ENCODE assay signal across 21 cellular contexts in genomic region chr1:88943221-88943620, GRCh38.
"Had no signal": no experiment of that assay in that cellular context is flagged by ENCODE, and none has a peak within 500 bp of the region (broad histone marks: within the 10 kb centered on the region; RNA-seq: fewer than 3 reads in every experiment).

No MANE protein-coding gene starts in this region.

- H3K4me1 ChIP-seq: upper lobe of left lung had no signal

- H3K27ac ChIP-seq: heart right ventricle, upper lobe of left lung, VCaP had no signal

- H3K4me3 ChIP-seq: heart right ventricle, upper lobe of left lung had no signal

- H3K27me3 Mint-ChIP-seq: activated CD4-positive, alpha-beta T cell treated with anti-CD3 and anti-CD28 coated beads, Interleukin-2, amount 10 ng/mL, durations not matched to agents 24 days and 14 days; activated naive CD8-positive, alpha-beta T cell; T-cell had no signal

- H3K4me3 Mint-ChIP-seq: activated CD4-positive, alpha-beta T cell treated with anti-CD3 and anti-CD28 coated beads, Interleukin-2, amount 10 ng/mL, durations not matched to agents 24 days and 14 days; activated naive CD8-positive, alpha-beta T cell; T-cell; T-helper 2 cell treated with Interferon-gamma antibody and Interleukin-4, amounts not matched to agents 5 μg/mL and 100 μg/mL, for 36 hours had no signal

- H3K9me3 Mint-ChIP-seq: activated CD4-positive, alpha-beta T cell treated with anti-CD3 and anti-CD28 coated beads, Interleukin-2, amount 10 ng/mL, durations not matched to agents 24 days and 14 days; activated T-helper 2 cell treated with anti-CD3 and anti-CD28 coated beads, Interferon-gamma antibody, Interleukin-2, Interleukin-4, amounts not matched to agents 10 μg/mL and 5 μg/mL and 100 μg/mL, durations not matched to agents 14 hours and 24 hours and 36 hours; T-helper 2 cell treated with Interferon-gamma antibody and Interleukin-4, amounts not matched to agents 5 μg/mL and 100 μg/mL, for 36 hours had no signal

- H3K9me3 ChIP-seq: upper lobe of left lung had no signal

- H3K27me3 ChIP-seq: heart right ventricle, upper lobe of left lung had no signal

- ATAC-seq: activated CD4-positive, CD25-positive, alpha-beta regulatory T cell treated with anti-CD3 and anti-CD28 coated beads, Interleukin-2, amount 50 U/mL, for 24 hours; esophagus mucosa; heart right ventricle; left colon; SK-N-SH treated with all-trans-retinoic acid at 6 μM for 48 hours; stimulated activated naive CD8-positive, alpha-beta T cell treated with anti-CD3 and anti-CD28 coated beads, Interleukin-15, Interleukin-2, amounts not matched to agents 100 U/mL and 50 U/mL, for 24 hours; T-cell had no signal

- H3K27ac Mint-ChIP-seq: activated CD4-positive, alpha-beta T cell treated with anti-CD3 and anti-CD28 coated beads, Interleukin-2, amount 10 ng/mL, durations not matched to agents 24 days and 14 days; activated naive CD8-positive, alpha-beta T cell; activated T-helper 2 cell treated with anti-CD3 and anti-CD28 coated beads, Interferon-gamma antibody, Interleukin-2, Interleukin-4, amounts not matched to agents 10 μg/mL and 5 μg/mL and 100 μg/mL, durations not matched to agents 14 hours and 24 hours and 36 hours; T-cell; T-helper 2 cell treated with Interferon-gamma antibody and Interleukin-4, amounts not matched to agents 5 μg/mL and 100 μg/mL, for 36 hours had no signal

- DNase-seq: activated naive CD4-positive, alpha-beta T cell; activated T-cell treated with anti-CD3 and anti-CD28 coated beads, Interleukin-2, amount 50 U/mL, for 1 hour; amniotic stem cell; effector memory CD4-positive, alpha-beta T cell; heart right ventricle; left colon; mesenchymal stem cell; nucleus accumbens; stimulated activated CD4-positive, alpha-beta T cell treated with anti-CD3 and anti-CD28 coated beads, Interleukin-12 subunit alpha, Interleukin-12 subunit beta, amount 100 ng/mL, for 4 hours; stimulated activated CD4-positive, alpha-beta T cell treated with anti-CD3 and anti-CD28 coated beads, Interleukin-4, amount 100 ng/mL, for 4 hours; stimulated activated naive CD8-positive, alpha-beta T cell treated with anti-CD3 and anti-CD28 coated beads, Interleukin-15, Interleukin-2, amounts not matched to agents 100 U/mL and 50 U/mL, for 24 hours; T-cell; upper lobe of left lung had no signal
